ENCODE assay signal across 37 cellular contexts in genomic region chr20:62411479-62412193, GRCh38. TPM values are rescaled to one million over a fixed set of nuclear protein-coding genes. Genes with fewer than 3 reads are reported as not detected.
DNase-seq lines count a peak whose midpoint lies in the region; ATAC-seq, FAIRE-seq and TF ChIP-seq lines count a peak whose summit lies in the region.
"Had no signal": no experiment of that assay in that cellular context is flagged by ENCODE, and none has a peak within 500 bp of the region (broad histone marks: within the 10 kb centered on the region; RNA-seq: fewer than 3 reads in every experiment).

No MANE protein-coding gene starts in this region.

- no peak for TF ChIP-seq CTCF in colonic mucosa (IDR thresholded peaks at IDR 0.05)
- TF ChIP-seq CTCF in foreskin keratinocyte (conservative IDR thresholded peaks at IDR 0.05): no peak

- peak overlapping the region; percentile 70 to 78 for H3K9ac ChIP-seq in colonic mucosa (ENCODE audit: low read depth in 2 of 2, low read length in 2 of 2)
- H3K9ac ChIP-seq: KMS-11 had no signal

- 23 to 57% (median 30%) methylated on average over 23 to 24 of the region's 24 CpGs for WGBS in small intestine, 3 donors

- H3K9me3 ChIP-seq in colonic mucosa: no peaks in the 10 kb centered on the region
- H3K9me3 ChIP-seq in small intestine (ENCODE audit: control insufficient read depth, low read depth): no peaks in the 10 kb centered on the region
- no peaks in the 10 kb centered on the region for H3K9me3 ChIP-seq in T-helper 17 cell (ENCODE audit: control insufficient read depth, low read length, poor library complexity, severe bottlenecking)
- H3K9me3 ChIP-seq: adrenal gland, esophagus muscularis mucosa, heart right ventricle, sigmoid colon, tibial nerve had no signal

- H3K27me3 Mint-ChIP-seq in T-helper 17 cell: no peaks in the 10 kb centered on the region
- H3K27me3 Mint-ChIP-seq: activated CD4-positive, alpha-beta memory T cell treated with anti-CD3 and anti-CD28 coated beads, Interleukin-2, amount 10 ng/mL, durations not matched to agents 7 days and 5 days had no signal

- peak; percentile 5 for DNase-seq in NCI-H1092 treated with DMSO at 0.1 percent for 48 hours (lab: John Stamatoyannopoulos, UW)
- DNase-seq in NCI-H1092 (lab: John Stamatoyannopoulos, UW): no peak
- DNase-seq in NCI-H146 treated with DMSO at 0.1 percent for 48 hours (lab: John Stamatoyannopoulos, UW; ENCODE audit: unreplicated experiment): peak; percentile 25
- peak; percentile 67 for DNase-seq in colonic mucosa
- peak; percentile 76 for DNase-seq in small intestine
- DNase-seq in T-helper 17 cell: no peak
- no peak for DNase-seq in foreskin keratinocyte
- DNase-seq in frontal cortex (ENCODE audit: low spot score in 2 of 2): no peak
- DNase-seq: activated CD4-positive, alpha-beta memory T cell treated with anti-CD3 and anti-CD28 coated beads, Interleukin-2, amount 10 ng/mL, durations not matched to agents 7 days and 5 days; activated CD4-positive, alpha-beta T cell treated with anti-CD3 and anti-CD28 coated beads for 1 hour; activated CD8-positive, alpha-beta memory T cell treated with anti-CD3 and anti-CD28 coated beads, Interleukin-2, amount 50 U/mL, for 4 hours; activated naive CD4-positive, alpha-beta T cell treated with anti-CD3 and anti-CD28 coated beads, Interleukin-2, amount 10 ng/mL, durations not matched to agents 7 days and 5 days; adrenal gland; central memory CD4-positive, alpha-beta T cell; foreskin fibroblast; heart right ventricle; HFFc6; MM.1S; naive thymus-derived CD4-positive, alpha-beta T cell; NCI-H1436 treated with DMSO at 0.1 percent for 48 hours; NCI-H526 treated with DMSO at 0.1 percent for 48 hours; SHP77 treated with DMSO at 0.1 percent for 48 hours; sigmoid colon; stimulated activated CD4-positive, alpha-beta T cell treated with anti-CD3 and anti-CD28 coated beads, Interleukin-4, amount 100 ng/mL, for 24 hours had no signal

- no peak overlapping the region for H3K27ac Mint-ChIP-seq in T-helper 17 cell
- H3K27ac Mint-ChIP-seq: activated CD4-positive, alpha-beta memory T cell treated with anti-CD3 and anti-CD28 coated beads, Interleukin-2, amount 10 ng/mL, durations not matched to agents 7 days and 5 days; activated naive CD4-positive, alpha-beta T cell treated with anti-CD3 and anti-CD28 coated beads, Interleukin-2, amount 10 ng/mL, durations not matched to agents 7 days and 5 days; activated T-helper 1 cell treated with anti-CD3 and anti-CD28 coated beads, Interleukin-12 subunit alpha, Interleukin-12 subunit beta, Interleukin-2, Interleukin-4 antibody, amounts not matched to agents 30 ng/mL and 10 ng/mL and 1 ng/mL, durations not matched to agents 14 hours and 24 hours and 36 hours; dendritic cell treated with granulocyte-macrophage colony-stimulating factor and Interleukin-4, amounts not matched to agents 40 ng/mL and 50 ng/mL, for 4 days; HFFc6; naive thymus-derived CD4-positive, alpha-beta T cell; T-helper 2 cell treated with Interferon-gamma antibody and Interleukin-4, amounts not matched to agents 5 μg/mL and 100 μg/mL, for 36 hours had no signal

- H3K4me1 Mint-ChIP-seq in T-helper 17 cell: peaks cover 8% of the 10 kb centered on the region

- no peaks in the 10 kb centered on the region for H3K36me3 Mint-ChIP-seq in T-helper 17 cell (ENCODE audit: low read depth)
- H3K36me3 Mint-ChIP-seq: activated naive CD4-positive, alpha-beta T cell treated with anti-CD3 and anti-CD28 coated beads, Interleukin-2, amount 10 ng/mL, durations not matched to agents 7 days and 5 days; CD14-positive monocyte; naive thymus-derived CD4-positive, alpha-beta T cell had no signal

- FAIRE-seq in small intestine (lab: Jason Lieb, UNC) (no peak), frontal cortex (lab: Jason Lieb, UNC) (no peak)
- FAIRE-seq: D721Med had no signal

- no peak overlapping the region for H3K4me3 Mint-ChIP-seq in T-helper 17 cell
- H3K4me3 Mint-ChIP-seq: activated CD4-positive, alpha-beta memory T cell treated with anti-CD3 and anti-CD28 coated beads, Interleukin-2, amount 10 ng/mL, durations not matched to agents 7 days and 5 days; activated naive CD4-positive, alpha-beta T cell treated with anti-CD3 and anti-CD28 coated beads, Interleukin-2, amount 10 ng/mL, durations not matched to agents 7 days and 5 days; activated T-helper 1 cell treated with anti-CD3 and anti-CD28 coated beads, Interleukin-12 subunit alpha, Interleukin-12 subunit beta, Interleukin-2, Interleukin-4 antibody, amounts not matched to agents 30 ng/mL and 10 ng/mL and 1 ng/mL, durations not matched to agents 14 hours and 24 hours and 36 hours; CD14-positive monocyte; dendritic cell treated with granulocyte-macrophage colony-stimulating factor and Interleukin-4, amounts not matched to agents 40 ng/mL and 50 ng/mL, for 4 days; HFFc6; T-helper 2 cell treated with Interferon-gamma antibody and Interleukin-4, amounts not matched to agents 5 μg/mL and 100 μg/mL, for 36 hours had no signal

- intact Hi-C loops in colonic mucosa (cut with DNase I): loop anchor here (5.0 to 10.0 kb wide), 2 partner anchors 86 to 203 kb away; no protein-coding TSS in a partner anchor

- H3K4me1 ChIP-seq in colonic mucosa (peaks cover 19% of the 10 kb centered on the region), small intestine (ENCODE audit: control insufficient read depth in 2 of 2, insufficient read depth in 1 of 2, low read depth in 1 of 2, low read length in 1 of 2) (peaks cover 0 to 2% of the 10 kb centered on the region in 2 donors), foreskin keratinocyte (no peaks in the 10 kb centered on the region)

- ATAC-seq in T-helper 17 cell: no peak
- no peak for ATAC-seq in foreskin keratinocyte
- ATAC-seq: heart right ventricle; naive thymus-derived CD4-positive, alpha-beta T cell had no signal

- H3K27ac ChIP-seq in colonic mucosa: peak overlapping the region; percentile 85
- peak overlapping the region; percentile 90 to 97 for H3K27ac ChIP-seq in small intestine (ENCODE audit: low read depth in 1 of 2, low read length in 1 of 2)
- H3K27ac ChIP-seq in foreskin keratinocyte: no peak overlapping the region
- H3K27ac ChIP-seq: adrenal gland, esophagus muscularis mucosa, heart right ventricle, KMS-11 had no signal

- H3K27me3 ChIP-seq in colonic mucosa (no peaks in the 10 kb centered on the region), small intestine (ENCODE audit: control insufficient read depth in 2 of 2, insufficient read depth in 2 of 2, low read length in 2 of 2) (no peaks in the 10 kb centered on the region), foreskin keratinocyte (peaks cover 7% of the 10 kb centered on the region)
- H3K27me3 ChIP-seq: adrenal gland had no signal

- H3K36me3 ChIP-seq in colonic mucosa (no peaks in the 10 kb centered on the region), small intestine (ENCODE audit: control insufficient read depth in 2 of 2, insufficient read depth in 2 of 2, low read length in 2 of 2) (no peaks in the 10 kb centered on the region)
- H3K36me3 ChIP-seq: adrenal gland, esophagus muscularis mucosa, heart right ventricle, sigmoid colon, tibial nerve had no signal

- peak overlapping the region; percentile 16 for H3K4me3 ChIP-seq in colonic mucosa
- peak overlapping the region in 1 of 2 donors; percentile 59 for H3K4me3 ChIP-seq in small intestine (ENCODE audit: low read depth in 1 of 2, low read length in 2 of 2)
- H3K4me3 ChIP-seq: adrenal gland, esophagus muscularis mucosa, heart right ventricle, sigmoid colon, tibial nerve had no signal

RNA-seq across cellular contexts. Expression of gene CABLES2, which starts 4.6 kb away (rescaled TPM):
- total RNA-seq in colonic mucosa: 10 to 100 TPM in 1 of 2 donors, 1 to 10 TPM in 1; 7.8 to 10.5 TPM
- polyA plus RNA-seq in small intestine: 1 to 10 TPM; 1.3 to 4.7 (median 2.4) TPM
- total RNA-seq in T-helper 17 cell: 1 to 10 TPM; 4.5 to 5.6 TPM
- total RNA-seq in foreskin keratinocyte: 6.2 and 7.1 TPM in 2 replicates
- polyA plus RNA-seq in foreskin keratinocyte: 5.7 and 5.8 TPM in 2 replicates
- 2.9 TPM for total RNA-seq in frontal cortex

RNA-seq across cellular contexts. Expression of gene RBBP8NL, which starts 15.7 kb away (rescaled TPM):
- total RNA-seq in colonic mucosa: 10 to 100 TPM in 1 of 2 donors, 1 to 10 TPM in 1; 5.9 to 12.5 TPM
- 10 to 100 TPM in 2 of 3 donors, 1 to 10 TPM in 1; 8.0 to 28.0 (median 14.9) TPM for polyA plus RNA-seq in small intestine
- total RNA-seq in T-helper 17 cell: not detected
- total RNA-seq in foreskin keratinocyte: not detected in 2 replicates
- polyA plus RNA-seq in foreskin keratinocyte: not detected in 2 replicates
- total RNA-seq in frontal cortex: not detected
- total RNA-seq: A172; activated CD4-positive, alpha-beta memory T cell treated with anti-CD3 and anti-CD28 coated beads, Interleukin-2, amount 10 ng/mL, durations not matched to agents 7 days and 5 days; activated T-helper 1 cell treated with anti-CD3 and anti-CD28 coated beads, Interleukin-12 subunit alpha, Interleukin-12 subunit beta, Interleukin-2, Interleukin-4 antibody, amounts not matched to agents 30 ng/mL and 10 ng/mL and 1 ng/mL, durations not matched to agents 14 hours and 24 hours and 36 hours; adrenal gland; Daoy; esophagus muscularis mucosa; heart right ventricle; HFFc6; HT1080; kidney epithelial cell; naive thymus-derived CD4-positive, alpha-beta T cell; posterior vena cava; sigmoid colon; tibial nerve had no signal
- polyA plus RNA-seq: adrenal gland; CD14-positive monocyte; heart right ventricle; naive thymus-derived CD4-positive, alpha-beta T cell had no signal

RNA-seq across cellular contexts. Expression of gene RPS21, which starts 24.7 kb away (rescaled TPM):
- total RNA-seq in colonic mucosa: 1,000 to 10,000 TPM; 1,359 to 1,579 TPM
- 1,000 to 10,000 TPM; 2,545 to 8,814 (median 4,142) TPM for polyA plus RNA-seq in small intestine
- 1,000 to 10,000 TPM; 2,821 to 2,836 TPM for total RNA-seq in T-helper 17 cell
- 1,147 and 1,424 TPM in 2 replicates for total RNA-seq in foreskin keratinocyte
- 3,116 and 3,644 TPM in 2 replicates for polyA plus RNA-seq in foreskin keratinocyte
- 821 TPM for total RNA-seq in frontal cortex

RNA-seq across cellular contexts. Expression of gene LAMA5, which starts 44.5 kb away (rescaled TPM):
- total RNA-seq in colonic mucosa (10 to 100 TPM; 32.5 to 35.5 TPM), T-helper 17 cell (under 1 TPM; 0.50 to 0.72 TPM), foreskin keratinocyte (72.6 and 87.7 TPM in 2 replicates), frontal cortex (11.4 TPM)
- polyA plus RNA-seq in small intestine (10 to 100 TPM in 1 of 3 donors, 1 to 10 TPM in 2; 1.3 to 39.8 (median 6.2) TPM), foreskin keratinocyte (62.3 and 75.3 TPM in 2 replicates)
- polyA plus RNA-seq: CD14-positive monocyte; naive thymus-derived CD4-positive, alpha-beta T cell had no signal

Comparison
In these comparisons a context has a peak if more than half of its experiments do, and no peak if none do; other contexts are left out.
1. DNase-seq: peak in NCI-H1092 treated with DMSO at 0.1 percent for 48 hours (single experiment), NCI-H146 treated with DMSO at 0.1 percent for 48 hours (single experiment), colonic mucosa (single experiment) and small intestine (single experiment); none in NCI-H1092 (single experiment), T-helper 17 cell (0 of 3), foreskin keratinocyte (0 of 2) and frontal cortex (0 of 2).